ENCODE assay signal across 37 cellular contexts in the genomic region with DNA sequence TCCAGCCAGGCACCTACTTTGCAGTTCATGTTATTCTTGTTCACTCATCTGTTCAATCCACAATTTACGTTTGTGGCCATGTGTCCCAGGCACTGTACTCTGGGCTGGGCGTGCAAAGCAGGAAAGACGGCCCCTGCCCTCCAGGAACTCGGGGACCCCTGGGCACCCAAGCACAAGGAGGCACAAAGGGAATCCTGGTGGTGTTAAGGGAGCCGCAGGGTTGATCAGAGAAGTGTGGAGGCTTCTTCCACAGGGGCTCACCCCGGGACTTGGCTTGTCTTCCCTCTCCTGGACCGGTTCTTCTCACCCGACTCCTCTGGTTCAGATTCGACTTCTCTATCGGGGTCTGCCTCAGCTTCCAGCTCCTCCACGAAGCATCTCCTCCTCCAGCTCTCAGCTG.
"Had no signal": no experiment of that assay in that cellular context is flagged by ENCODE, and none has a peak within 500 bp of the region (broad histone marks: within the 10 kb centered on the region; RNA-seq: fewer than 3 reads in every experiment).

No MANE protein-coding gene starts in this region.

- H3K27ac Mint-ChIP-seq: activated B cell treated with CpG ODN at 0.5 μM for 24 hours; activated CD4-positive, alpha-beta memory T cell treated with anti-CD3 and anti-CD28 coated beads, Interleukin-2, amount 10 ng/mL, durations not matched to agents 7 days and 5 days; activated CD8-positive, alpha-beta memory T cell treated with anti-CD3 and anti-CD28 coated beads, Interleukin-2, amount 10 ng/mL, durations not matched to agents 7 days and 5 days; activated naive CD8-positive, alpha-beta T cell treated with anti-CD3 and anti-CD28 coated beads for 36 hours; activated T-cell treated with anti-CD3 and anti-CD28 coated beads, Interleukin-2, amount 50 U/mL, for 72 hours; activated T-helper 17 cell treated with anti-CD3 and anti-CD28 coated beads, Interleukin-2, amount 50 U/mL, for 72 hours had no signal

- H3K27me3 Mint-ChIP-seq: activated naive CD8-positive, alpha-beta T cell treated with anti-CD3 and anti-CD28 coated beads for 36 hours; central memory CD8-positive, alpha-beta T cell had no signal

- H3K9me3 ChIP-seq: MG63, Peyer's patch, SJSA1, SK-N-SH had no signal

- H3K27ac ChIP-seq: brain microvascular endothelial cell, Peyer's patch, SJSA1, VCaP had no signal

- H3K4me1 ChIP-seq: Peyer's patch, SJSA1 had no signal

- H3K4me3 ChIP-seq: MG63, Peyer's patch, SJSA1 had no signal

- H3K9me3 Mint-ChIP-seq: activated B cell treated with CpG ODN at 0.5 μM for 24 hours; activated CD4-positive, alpha-beta memory T cell treated with anti-CD3 and anti-CD28 coated beads, Interleukin-2, amount 10 ng/mL, durations not matched to agents 7 days and 5 days; activated naive CD8-positive, alpha-beta T cell treated with anti-CD3 and anti-CD28 coated beads for 36 hours; activated T-cell treated with anti-CD3 and anti-CD28 coated beads, Interleukin-2, amount 50 U/mL, for 72 hours; activated T-helper 17 cell treated with anti-CD3 and anti-CD28 coated beads, Interleukin-2, amount 50 U/mL, for 72 hours; central memory CD8-positive, alpha-beta T cell had no signal

- H3K4me1 Mint-ChIP-seq: activated B cell treated with CpG ODN at 0.5 μM for 24 hours; activated CD4-positive, alpha-beta memory T cell treated with anti-CD3 and anti-CD28 coated beads, Interleukin-2, amount 10 ng/mL, durations not matched to agents 7 days and 5 days; activated CD8-positive, alpha-beta memory T cell treated with anti-CD3 and anti-CD28 coated beads, Interleukin-2, amount 10 ng/mL, durations not matched to agents 7 days and 5 days; activated naive CD8-positive, alpha-beta T cell treated with anti-CD3 and anti-CD28 coated beads for 36 hours; activated T-helper 17 cell treated with anti-CD3 and anti-CD28 coated beads, Interleukin-2, amount 50 U/mL, for 72 hours; central memory CD8-positive, alpha-beta T cell had no signal

- ATAC-seq: activated CD8-positive, alpha-beta memory T cell treated with anti-CD3 and anti-CD28 coated beads, Interleukin-2, amount 10 ng/mL, durations not matched to agents 7 days and 5 days; activated T-cell treated with anti-CD3 and anti-CD28 coated beads, Interleukin-2, amount 50 U/mL, for 72 hours; activated T-helper 17 cell treated with anti-CD3 and anti-CD28 coated beads, Interleukin-2, amount 50 U/mL, for 72 hours; PC-3 had no signal

- H3K36me3 Mint-ChIP-seq: activated CD8-positive, alpha-beta memory T cell treated with anti-CD3 and anti-CD28 coated beads, Interleukin-2, amount 10 ng/mL, durations not matched to agents 7 days and 5 days; activated naive CD8-positive, alpha-beta T cell treated with anti-CD3 and anti-CD28 coated beads for 36 hours had no signal

- H3K27me3 ChIP-seq: brain microvascular endothelial cell, MG63, Peyer's patch, SJSA1 had no signal

- H3K36me3 ChIP-seq: brain microvascular endothelial cell, MG63, Peyer's patch, SJSA1 had no signal

- DNase-seq: activated B cell treated with CpG ODN at 0.5 μM for 24 hours; activated CD4-positive, alpha-beta memory T cell treated with anti-CD3 and anti-CD28 coated beads, Interleukin-2, amount 10 ng/mL, durations not matched to agents 7 days and 5 days; activated CD4-positive, alpha-beta T cell treated with anti-CD3 and anti-CD28 coated beads for 1 hour; activated CD4-positive, alpha-beta T cell treated with anti-CD3 and anti-CD28 coated beads for 48 hours; activated CD8-positive, alpha-beta memory T cell treated with anti-CD3 and anti-CD28 coated beads for 24 hours; activated CD8-positive, alpha-beta memory T cell treated with anti-CD3 and anti-CD28 coated beads, Interleukin-2, amount 10 ng/mL, durations not matched to agents 7 days and 5 days; activated effector memory CD4-positive, alpha-beta T cell treated with anti-CD3 and anti-CD28 coated beads, Interleukin-2, amount 50 U/mL, for 16 hours; activated naive CD4-positive, alpha-beta T cell; activated naive CD4-positive, alpha-beta T cell treated with anti-CD3 and anti-CD28 coated beads, Interleukin-2, amount 50 U/mL, for 16 hours; activated naive CD8-positive, alpha-beta T cell treated with anti-CD3 and anti-CD28 coated beads for 36 hours; activated T-cell treated with anti-CD3 and anti-CD28 coated beads, Interleukin-2, amount 50 U/mL, for 1 hour; activated T-cell treated with anti-CD3 and anti-CD28 coated beads, Interleukin-2, amount 50 U/mL, for 72 hours; amniotic stem cell; aorta; brain microvascular endothelial cell; Kasumi-1; KG1; MG63; NCI-H1048; NCI-H1105 treated with DMSO at 0.1 percent for 48 hours; NCI-H1436; NCI-H1694 treated with DMSO at 0.1 percent for 48 hours; NCI-H2029; NCI-H345; NCI-H524 treated with DMSO at 0.1 percent for 48 hours; NK-92 treated with Interleukin-12 subunit alpha and Interleukin-12 subunit beta, amount 100 ng/mL, for 24 hours; PC-3; Peyer's patch; RPMI8226; SHP77 treated with DMSO at 0.1 percent for 48 hours; SK-N-SH; T-helper 2 cell; T-helper 9 cell had no signal

- H3K4me3 Mint-ChIP-seq: activated B cell treated with CpG ODN at 0.5 μM for 24 hours; activated CD4-positive, alpha-beta memory T cell treated with anti-CD3 and anti-CD28 coated beads, Interleukin-2, amount 10 ng/mL, durations not matched to agents 7 days and 5 days; activated CD8-positive, alpha-beta memory T cell treated with anti-CD3 and anti-CD28 coated beads, Interleukin-2, amount 10 ng/mL, durations not matched to agents 7 days and 5 days; activated naive CD8-positive, alpha-beta T cell treated with anti-CD3 and anti-CD28 coated beads for 36 hours; activated T-cell treated with anti-CD3 and anti-CD28 coated beads, Interleukin-2, amount 50 U/mL, for 72 hours; activated T-helper 17 cell treated with anti-CD3 and anti-CD28 coated beads, Interleukin-2, amount 50 U/mL, for 72 hours; central memory CD8-positive, alpha-beta T cell had no signal
